In the genomic region with DNA sequence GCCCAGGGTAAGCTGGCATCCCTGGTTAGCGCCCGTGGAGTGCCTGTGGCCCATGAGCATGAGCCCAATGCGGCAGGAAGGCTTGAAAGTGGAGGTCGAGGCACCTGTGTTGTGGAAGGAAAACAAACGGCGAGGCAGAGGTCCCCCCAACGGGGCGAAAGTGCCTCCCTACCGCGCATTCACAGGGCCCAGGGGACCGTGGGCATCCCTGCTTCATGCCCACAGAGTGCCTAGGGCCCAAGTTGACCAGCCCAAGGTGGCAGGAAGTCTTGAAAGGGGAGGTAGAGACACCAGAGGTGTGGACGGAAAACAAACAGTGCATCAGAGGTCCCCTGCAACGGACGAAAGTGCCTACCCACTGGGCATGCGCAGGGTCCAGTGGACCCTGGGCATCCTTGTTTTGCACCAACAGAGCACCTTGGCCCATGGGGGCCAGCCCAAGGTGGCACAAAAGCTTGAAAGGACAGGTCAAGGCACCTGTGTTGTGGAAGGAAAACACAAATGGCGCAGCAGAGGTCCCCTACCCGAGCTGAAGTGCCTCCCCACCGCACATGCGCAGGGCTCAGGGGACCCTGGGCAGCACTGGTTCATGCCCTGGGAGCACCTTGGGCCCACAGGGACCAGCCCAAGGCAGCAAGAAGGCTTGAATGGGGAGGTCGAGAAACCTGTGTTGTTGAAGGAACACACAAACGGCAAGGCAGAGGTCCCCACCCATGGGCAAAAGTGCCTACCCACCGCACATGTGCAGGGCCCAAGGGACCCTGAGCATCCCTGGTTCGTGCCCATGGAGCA, we compare ENCODE assay signal across 13 cellular contexts.
A peak's percentile ranks its signal among the peaks of the same experiment; 100 is the strongest.
DNase-seq lines count a peak whose midpoint lies in the region; ATAC-seq and TF ChIP-seq lines count a peak whose summit lies in the region.
"Had no signal": no experiment of that assay in that cellular context is flagged by ENCODE, and none has a peak within 500 bp of the region (broad histone marks: within the 10 kb centered on the region; RNA-seq: fewer than 3 reads in every experiment).

No MANE protein-coding gene starts in this region.

- H3K27ac Mint-ChIP-seq in activated CD4-positive, alpha-beta T cell treated with anti-CD3 and anti-CD28 coated beads, Interleukin-2, amount 10 ng/mL, durations not matched to agents 7 days and 5 days: no peak overlapping the region
- no peak overlapping the region for H3K27ac Mint-ChIP-seq in activated CD4-positive, alpha-beta memory T cell treated with anti-CD3 and anti-CD28 coated beads for 36 hours
- H3K27ac Mint-ChIP-seq in MCF 10A (ENCODE audit: low read depth, unreplicated experiment): no peak overlapping the region
- H3K27ac Mint-ChIP-seq: activated T-helper 17 cell treated with anti-CD3 and anti-CD28 coated beads, Interleukin-2, amount 50 U/mL, for 72 hours had no signal

- H3K4me1 Mint-ChIP-seq in activated CD4-positive, alpha-beta T cell treated with anti-CD3 and anti-CD28 coated beads, Interleukin-2, amount 10 ng/mL, durations not matched to agents 7 days and 5 days: no peaks in the 10 kb centered on the region
- H3K4me1 Mint-ChIP-seq in activated CD4-positive, alpha-beta memory T cell treated with anti-CD3 and anti-CD28 coated beads for 36 hours (ENCODE audit: low read depth): no peaks in the 10 kb centered on the region
- H3K4me1 Mint-ChIP-seq in MCF 10A (ENCODE audit: insufficient read depth, unreplicated experiment): no peaks in the 10 kb centered on the region
- H3K4me1 Mint-ChIP-seq: activated T-helper 17 cell treated with anti-CD3 and anti-CD28 coated beads, Interleukin-2, amount 50 U/mL, for 72 hours had no signal

- POLR2A ChIA-PET in activated CD4-positive, alpha-beta T cell treated with anti-CD3 and anti-CD28 coated beads, Interleukin-2, amount 10 ng/mL, durations not matched to agents 7 days and 5 days (lab: Charles Lee): no interaction called here
- POLR2A ChIA-PET in activated CD4-positive, alpha-beta memory T cell treated with anti-CD3 and anti-CD28 coated beads for 36 hours (lab: Charles Lee): no interaction called here
- POLR2A ChIA-PET in MCF 10A (lab: Yijun Ruan, JAX): no interaction called here

- no peak for ATAC-seq in GM18867 (IDR thresholded peaks at IDR 0.05; ENCODE audit: unreplicated experiment)
- ATAC-seq: activated T-helper 17 cell treated with anti-CD3 and anti-CD28 coated beads, Interleukin-2, amount 50 U/mL, for 72 hours; left colon had no signal

- H3K4me2 ChIP-seq in hepatocyte: no peak overlapping the region
- H3K4me2 ChIP-seq in MM.1S (ENCODE audit: low read depth, low read length): no peak overlapping the region

- no peak for TF ChIP-seq POLR2A in stomach (IDR thresholded peaks at IDR 0.05)

- no peaks in the 10 kb centered on the region for H4K20me1 ChIP-seq in hepatocyte (ENCODE audit: insufficient read depth, poor library complexity, severe bottlenecking)
- H4K20me1 ChIP-seq in MM.1S (ENCODE audit: insufficient read depth, low read length): no peaks in the 10 kb centered on the region

- no TSS peak for BruUV-seq in MCF 10A (replicated peaks; lab: Mats Ljungman, UMichigan)

- H3K4me3 Mint-ChIP-seq in activated CD4-positive, alpha-beta T cell treated with anti-CD3 and anti-CD28 coated beads, Interleukin-2, amount 10 ng/mL, durations not matched to agents 7 days and 5 days: no peak overlapping the region
- no peak overlapping the region for H3K4me3 Mint-ChIP-seq in activated CD4-positive, alpha-beta memory T cell treated with anti-CD3 and anti-CD28 coated beads for 36 hours
- H3K4me3 Mint-ChIP-seq in MCF 10A (ENCODE audit: unreplicated experiment): no peak overlapping the region
- H3K4me3 Mint-ChIP-seq: activated T-helper 17 cell treated with anti-CD3 and anti-CD28 coated beads, Interleukin-2, amount 50 U/mL, for 72 hours had no signal

- intact Hi-C loops in activated CD4-positive, alpha-beta memory T cell treated with anti-CD3 and anti-CD28 coated beads for 36 hours (cut with micrococcal nuclease): no loop called here
- intact Hi-C loops in stomach (cut with DNase I; ENCODE audit: low total_unique reads): no loop called here
- intact Hi-C loops in MCF 10A (cut with micrococcal nuclease): no loop called here

- no peak overlapping the region for H3K9ac ChIP-seq in MM.1S (ENCODE audit: low read length)

- H3K36me3 ChIP-seq in hepatocyte (replicated peaks; ENCODE audit: insufficient read depth, low read depth) (no peaks in the 10 kb centered on the region), stomach (no peaks in the 10 kb centered on the region), MM.1S (replicated peaks; ENCODE audit: insufficient read depth, low read length) (no peaks in the 10 kb centered on the region)

- H3K79me2 ChIP-seq in hepatocyte: no peaks in the 10 kb centered on the region
- no peaks in the 10 kb centered on the region for H3K79me2 ChIP-seq in MM.1S (ENCODE audit: low read length)

- H3K9me3 ChIP-seq in hepatocyte (ENCODE audit: low read depth) (no peaks in the 10 kb centered on the region), stomach (peaks cover 11 to 100% (median 98%) of the 10 kb centered on the region in 4 donors), MM.1S (replicated peaks; ENCODE audit: insufficient read depth, low read length) (no peaks in the 10 kb centered on the region)

- no peaks in the 10 kb centered on the region for H3K27me3 ChIP-seq in hepatocyte
- no peaks in the 10 kb centered on the region for H3K27me3 ChIP-seq in stomach
- no peaks in the 10 kb centered on the region for H3K27me3 ChIP-seq in MM.1S (replicated peaks; ENCODE audit: insufficient read depth, low read length)

- TF ChIP-seq EP300 in stomach (IDR thresholded peaks at IDR 0.05): no peak

- H3K36me3 Mint-ChIP-seq in activated CD4-positive, alpha-beta T cell treated with anti-CD3 and anti-CD28 coated beads, Interleukin-2, amount 10 ng/mL, durations not matched to agents 7 days and 5 days (ENCODE audit: low read depth): no peaks in the 10 kb centered on the region
- H3K36me3 Mint-ChIP-seq in activated CD4-positive, alpha-beta memory T cell treated with anti-CD3 and anti-CD28 coated beads for 36 hours: no peaks in the 10 kb centered on the region
- H3K36me3 Mint-ChIP-seq in MCF 10A (ENCODE audit: insufficient read depth, unreplicated experiment): no peaks in the 10 kb centered on the region

- H2AFZ ChIP-seq in hepatocyte (no peak overlapping the region), MM.1S (ENCODE audit: low read length) (no peak overlapping the region)

- no peaks in the 10 kb centered on the region for H3K4me1 ChIP-seq in hepatocyte (ENCODE audit: insufficient read depth)
- no peaks in the 10 kb centered on the region for H3K4me1 ChIP-seq in stomach
- H3K4me1 ChIP-seq in MM.1S (ENCODE audit: low read length): no peaks in the 10 kb centered on the region

- TF ChIP-seq CTCF in hepatocyte (IDR thresholded peaks at IDR 0.05; ENCODE audit: poor library complexity): no peak
- no peak for TF ChIP-seq CTCF in stomach (IDR thresholded peaks at IDR 0.05)
- no peak for TF ChIP-seq CTCF in MM.1S (IDR thresholded peaks at IDR 0.05; ENCODE audit: low read length)
- no peak for TF ChIP-seq CTCF in MCF 10A (IDR thresholded peaks at IDR 0.05; ENCODE audit: unreplicated experiment)

- CTCF ChIA-PET in activated CD4-positive, alpha-beta T cell treated with anti-CD3 and anti-CD28 coated beads, Interleukin-2, amount 10 ng/mL, durations not matched to agents 7 days and 5 days (lab: Charles Lee): no interaction called here
- CTCF ChIA-PET in activated CD4-positive, alpha-beta memory T cell treated with anti-CD3 and anti-CD28 coated beads for 36 hours (lab: Charles Lee): no interaction called here
- CTCF ChIA-PET in MCF 10A (lab: Yijun Ruan, JAX): no interaction called here

- H3K4me3 ChIP-seq in hepatocyte (no peak overlapping the region), stomach (no peak overlapping the region), MM.1S (ENCODE audit: low read length) (no peak overlapping the region)

- WGBS in hepatocyte (ENCODE audit: low lambda C conversion rate, missing lambda C conversion rate): 74% methylated on average over 23 of the region's 23 CpGs
- 59 to 73% (median 67%) methylated on average over 23 of the region's 23 CpGs for WGBS in stomach, 5 donors

- no peaks in the 10 kb centered on the region for H3F3A ChIP-seq in MM.1S (ENCODE audit: insufficient read depth, low read length)

- H3K27ac ChIP-seq in hepatocyte (no peak overlapping the region), stomach (no peak overlapping the region), MM.1S (ENCODE audit: low read length) (no peak overlapping the region)

- H3K27me3 Mint-ChIP-seq in activated CD4-positive, alpha-beta T cell treated with anti-CD3 and anti-CD28 coated beads, Interleukin-2, amount 10 ng/mL, durations not matched to agents 7 days and 5 days: no peaks in the 10 kb centered on the region
- H3K27me3 Mint-ChIP-seq in activated CD4-positive, alpha-beta memory T cell treated with anti-CD3 and anti-CD28 coated beads for 36 hours: no peaks in the 10 kb centered on the region
- H3K27me3 Mint-ChIP-seq in MCF 10A (ENCODE audit: insufficient read depth, unreplicated experiment): no peaks in the 10 kb centered on the region
- H3K27me3 Mint-ChIP-seq: activated T-helper 17 cell treated with anti-CD3 and anti-CD28 coated beads, Interleukin-2, amount 50 U/mL, for 72 hours had no signal

- peaks cover 2% of the 10 kb centered on the region for H3K9me3 Mint-ChIP-seq in activated CD4-positive, alpha-beta T cell treated with anti-CD3 and anti-CD28 coated beads, Interleukin-2, amount 10 ng/mL, durations not matched to agents 7 days and 5 days
- peaks cover 29% of the 10 kb centered on the region for H3K9me3 Mint-ChIP-seq in activated CD4-positive, alpha-beta memory T cell treated with anti-CD3 and anti-CD28 coated beads for 36 hours
- H3K9me3 Mint-ChIP-seq in MCF 10A (ENCODE audit: unreplicated experiment): no peaks in the 10 kb centered on the region

- peak; percentile 3 for DNase-seq in activated CD4-positive, alpha-beta T cell treated with anti-CD3 and anti-CD28 coated beads for 1 hour
- no peak for DNase-seq in activated CD4-positive, alpha-beta T cell treated with anti-CD3 and anti-CD28 coated beads, Interleukin-2, amount 10 ng/mL, durations not matched to agents 7 days and 5 days
- DNase-seq in activated CD4-positive, alpha-beta memory T cell treated with anti-CD3 and anti-CD28 coated beads for 36 hours: peak; percentile 3
- DNase-seq in hepatocyte (ENCODE audit: low spot score) (peak; percentile 1), stomach (peak; percentile 20), MM.1S (no peak), MCF 10A (ENCODE audit: unreplicated experiment) (no peak)
- DNase-seq: DMS153, NCI-H2227 treated with DMSO at 0.1 percent for 48 hours, occipital lobe had no signal

- H3K9me2 ChIP-seq in hepatocyte (replicated peaks; ENCODE audit: insufficient read depth) (no peaks in the 10 kb centered on the region), MM.1S (replicated peaks; ENCODE audit: insufficient read depth, low read length) (no peaks in the 10 kb centered on the region)

Comparison
In these comparisons a context has a peak if more than half of its experiments do, and no peak if none do; other contexts are left out.
1. DNase-seq: peak in activated CD4-positive, alpha-beta T cell treated with anti-CD3 and anti-CD28 coated beads for 1 hour (single experiment), activated CD4-positive, alpha-beta memory T cell treated with anti-CD3 and anti-CD28 coated beads for 36 hours (single experiment), hepatocyte (single experiment) and stomach (single experiment); none in activated CD4-positive, alpha-beta T cell treated with anti-CD3 and anti-CD28 coated beads, Interleukin-2, amount 10 ng/mL, durations not matched to agents 7 days and 5 days (single experiment), MM.1S (single experiment) and MCF 10A (single experiment).